Comparison of ENCODE assay signal across 11 cellular contexts in genomic region chr20:32649697-32650471, GRCh38. TPM values are rescaled to one million over a fixed set of nuclear protein-coding genes. Genes with fewer than 3 reads are reported as not detected.
"Had no signal": no experiment of that assay in that cellular context is flagged by ENCODE, and none has a peak within 500 bp of the region (broad histone marks: within the 10 kb centered on the region; RNA-seq: fewer than 3 reads in every experiment).

No MANE protein-coding gene starts in this region.

- H3K36me3 ChIP-seq: left lung had no signal

- H3K27ac ChIP-seq: left lung, psoas muscle, testis had no signal

- DNase-seq: activated CD4-positive, alpha-beta memory T cell treated with anti-CD3 and anti-CD28 coated beads for 36 hours; aorta; foreskin melanocyte; psoas muscle; stimulated activated CD4-positive, alpha-beta T cell treated with anti-CD3 and anti-CD28 coated beads, Interleukin-2, amount 100 ng/mL, for 48 hours; T-helper 1 cell; testis had no signal

- H3K4me1 ChIP-seq: psoas muscle had no signal

- H3K27me3 ChIP-seq: left lung, testis had no signal

- H3K9me3 ChIP-seq: left lung, psoas muscle, testis had no signal

- FAIRE-seq: islet of Langerhans had no signal

- H3K4me3 ChIP-seq: left lung, psoas muscle, testis had no signal

- ATAC-seq: left lung; natural killer cell treated with Interleukin-12 subunit alpha and Interleukin-12 subunit beta and Interleukin-15 and Interleukin-18, amount 100 ng/mL, for 72 hours; psoas muscle; sciatic nerve had no signal

RNA-seq across cellular contexts. Expression of gene C20orf203, which starts 23.9 kb away (rescaled TPM):
- total RNA-seq: left lung had no signal
- polyA plus RNA-seq: psoas muscle had no signal
